ENCODE assay signal across 9 cellular contexts in the genomic region with DNA sequence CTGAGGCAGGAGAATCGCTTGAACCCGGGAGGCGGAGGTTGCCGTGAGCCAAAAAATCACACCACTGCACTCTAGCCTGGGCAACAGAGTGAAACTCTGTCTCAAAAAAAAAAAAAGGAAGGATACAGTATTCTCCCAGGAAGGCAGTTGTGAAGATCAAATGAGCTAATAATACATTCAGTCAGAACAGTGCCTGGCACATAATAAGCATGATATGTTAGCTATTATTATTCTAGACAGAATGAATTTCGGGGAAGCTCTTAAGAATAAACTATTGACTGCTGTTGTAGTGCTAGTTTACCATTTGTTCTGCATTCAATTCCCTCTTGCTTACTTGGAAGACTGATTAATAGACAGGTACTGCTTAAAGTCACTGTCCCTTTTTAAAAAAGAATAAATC.
"Had no signal": no experiment of that assay in that cellular context is flagged by ENCODE, and none has a peak within 500 bp of the region (broad histone marks: within the 10 kb centered on the region; RNA-seq: fewer than 3 reads in every experiment).

No MANE protein-coding gene starts in this region.

- H3K9me3 Mint-ChIP-seq: HFFc6 had no signal

- H3K4me3 Mint-ChIP-seq: HFFc6 had no signal

- DNase-seq: GM23248, GOT3, H7, HFFc6, IMR-90 had no signal

- H3K4me1 ChIP-seq: HAP-1 had no signal

- H3K27ac ChIP-seq: GM23248, HL-60 had no signal

- H3K36me3 ChIP-seq: HAP-1 had no signal

- H3K4me3 ChIP-seq: GM23248, HAP-1, K562 had no signal

- H3K9me3 ChIP-seq: HAP-1 had no signal

- ATAC-seq: HCT116, K562 had no signal

- H3K27ac Mint-ChIP-seq: HFFc6 had no signal
